8 cellular contexts compared by ENCODE assay signal in the genomic region with DNA sequence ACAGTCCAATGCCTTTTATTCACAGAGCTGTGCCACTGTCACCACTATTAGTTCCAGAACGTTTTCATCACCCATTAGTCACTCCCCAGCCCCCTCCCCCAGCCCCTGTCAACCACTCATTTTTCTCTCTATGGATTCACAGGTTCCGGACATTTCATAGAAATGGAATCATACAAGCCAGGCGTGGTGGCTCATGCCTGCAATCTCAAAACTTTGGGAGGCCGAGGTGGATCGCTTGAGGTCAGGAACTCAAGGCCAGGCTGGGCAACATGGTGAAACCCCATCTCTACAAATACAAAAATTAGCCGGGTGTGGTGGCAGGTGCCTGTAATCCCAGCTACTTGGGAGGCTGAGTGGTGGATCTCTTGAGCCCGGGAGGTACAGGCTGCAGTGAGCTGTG. TPM values are rescaled to one million over a fixed set of nuclear protein-coding genes. Genes with fewer than 3 reads are reported as not detected.
DNase-seq lines count a peak whose midpoint lies in the region; ATAC-seq, FAIRE-seq and TF ChIP-seq lines count a peak whose summit lies in the region.
"Had no signal": no experiment of that assay in that cellular context is flagged by ENCODE, and none has a peak within 500 bp of the region (broad histone marks: within the 10 kb centered on the region; RNA-seq: fewer than 3 reads in every experiment).

No MANE protein-coding gene starts in this region.

- peaks cover 4% of the 10 kb centered on the region for H3K36me3 Mint-ChIP-seq in astrocyte (ENCODE audit: low read depth, unreplicated experiment)

- H3K4me3 Mint-ChIP-seq in astrocyte (ENCODE audit: unreplicated experiment), result peak overlapping the region; percentile 95

- no peak overlapping the region for H4K8ac ChIP-seq in neuronal stem cell (ENCODE audit: low read depth, low read length)

- no peak overlapping the region for H2BK5ac ChIP-seq in neuronal stem cell (ENCODE audit: low read length)

- H3K27me3 Mint-ChIP-seq in astrocyte (ENCODE audit: low read depth, unreplicated experiment), result no peaks in the 10 kb centered on the region

- H3K27me3 ChIP-seq in DND-41 (ENCODE audit: insufficient read depth, low read length, poor library complexity) (no peaks in the 10 kb centered on the region), MG63 (no peaks in the 10 kb centered on the region), astrocyte (ENCODE audit: insufficient read depth, low read length) (no peaks in the 10 kb centered on the region), neuronal stem cell (ENCODE audit: control insufficient read depth in 3 of 3, insufficient read depth in 3 of 3, low read depth in 1 of 3, low read length in 3 of 3) (no peaks in the 10 kb centered on the region), BE2C (no peaks in the 10 kb centered on the region)
- H3K27me3 ChIP-seq: foreskin keratinocyte had no signal

- H3K36me3 ChIP-seq in DND-41 (ENCODE audit: insufficient read depth, low read length) (peaks cover 39% of the 10 kb centered on the region), MG63 (peaks cover 25% of the 10 kb centered on the region), astrocyte (ENCODE audit: insufficient read depth, low read length) (no peaks in the 10 kb centered on the region), neuronal stem cell (replicated peaks in 1 of 2; ENCODE audit: control insufficient read depth in 2 of 2, insufficient read depth in 2 of 2, low read length in 2 of 2) (peaks cover 5 to 21% of the 10 kb centered on the region in 2 donors), BE2C (peaks cover 22% of the 10 kb centered on the region)

- peak overlapping the region; percentile 48 for H3K27ac Mint-ChIP-seq in astrocyte (ENCODE audit: unreplicated experiment)

- H2AFZ ChIP-seq in DND-41 (ENCODE audit: low read depth, low read length) (peak overlapping the region; percentile 60), astrocyte (ENCODE audit: low read depth, low read length) (no peak overlapping the region), neuronal stem cell (ENCODE audit: low read length) (peak overlapping the region; percentile 42)

- H3K9me3 Mint-ChIP-seq in astrocyte (ENCODE audit: unreplicated experiment), result no peaks in the 10 kb centered on the region

- H3K4me1 Mint-ChIP-seq in astrocyte (ENCODE audit: low read depth, unreplicated experiment), result peaks cover 7% of the 10 kb centered on the region

- H2BK15ac ChIP-seq in neuronal stem cell (ENCODE audit: low read length), result no peak overlapping the region

- no peak overlapping the region for H2AK5ac ChIP-seq in neuronal stem cell (ENCODE audit: low read depth, low read length)

- H3K4me2 ChIP-seq in DND-41 (ENCODE audit: insufficient read depth, low read length) (peak overlapping the region; percentile 64), astrocyte (ENCODE audit: low read length) (peak overlapping the region; percentile 85), neuronal stem cell (ENCODE audit: insufficient read depth, low read length, poor library complexity, severe bottlenecking) (no peak overlapping the region)

- H3K4ac ChIP-seq in neuronal stem cell (ENCODE audit: low read length), result no peak overlapping the region

- no peak overlapping the region for H3K23ac ChIP-seq in neuronal stem cell (ENCODE audit: low read depth, low read length, poor library complexity)

- no peak overlapping the region for H2BK12ac ChIP-seq in neuronal stem cell (ENCODE audit: low read length)

- no peak for FAIRE-seq in astrocyte (lab: Jason Lieb, UNC)

- DNase-seq in DND-41 (no peak), MG63 (peak; percentile 36), astrocyte (ENCODE audit: low read depth) (no peak), neuronal stem cell (ENCODE audit: low spot score) (no peak), NCI-H2107 (lab: John Stamatoyannopoulos, UW) (no peak), BE2C (no peak)

- ATAC-seq in DND-41 (ENCODE audit: insufficient read depth, low read depth) (no peak), HG02610 (IDR thresholded peaks at IDR 0.05; ENCODE audit: unreplicated experiment) (no peak)

- H4K20me1 ChIP-seq in DND-41 (ENCODE audit: insufficient read depth, low read length), result peaks cover 27% of the 10 kb centered on the region
- H4K20me1 ChIP-seq in astrocyte (ENCODE audit: insufficient read depth, low read length), result peaks cover 29% of the 10 kb centered on the region

- H3K4me1 ChIP-seq in DND-41 (ENCODE audit: insufficient read depth, low read length) (peaks cover 34% of the 10 kb centered on the region), astrocyte (ENCODE audit: insufficient read depth, low read length) (peaks cover 8% of the 10 kb centered on the region), neuronal stem cell (ENCODE audit: control insufficient read depth in 2 of 2, insufficient read depth in 1 of 2, low read depth in 1 of 2, low read length in 2 of 2) (peaks cover 2 to 4% of the 10 kb centered on the region in 2 donors), BE2C (peaks cover 3% of the 10 kb centered on the region; the same call in 1 of the 2 replicates)

- H3K4me3 ChIP-seq in DND-41 (ENCODE audit: low read depth in 1 of 2, low read length in 2 of 2), result peak overlapping the region in 1 of 2 experiments; percentile 100; a peak in 2 of 4 replicates
- H3K4me3 ChIP-seq in MG63, result no peak overlapping the region
- H3K4me3 ChIP-seq in astrocyte (ENCODE audit: insufficient read depth, low read depth, low read length), result peak overlapping the region; percentile 35
- H3K4me3 ChIP-seq in neuronal stem cell (ENCODE audit: low read length in 2 of 2), result peak overlapping the region in 1 of 2 donors; percentile 29
- no peak overlapping the region for H3K4me3 ChIP-seq in BE2C (ENCODE audit: low read depth, low read length)

- H3K18ac ChIP-seq in neuronal stem cell (ENCODE audit: low read length), result no peak overlapping the region

- H4K91ac ChIP-seq in neuronal stem cell (ENCODE audit: low read depth, low read length, poor library complexity), result no peak overlapping the region

- no peak overlapping the region for H2BK120ac ChIP-seq in neuronal stem cell (ENCODE audit: low read depth, low read length)

- no CpG with 5 or more reads among the region's 7 CpGs for WGBS in neuronal stem cell (ENCODE audit: extremely low coverage in 2 of 2, insufficient read length in 2 of 2, insufficient replicate concordance in 1 of 2), 2 donors

- TF ChIP-seq CTCF in DND-41 (IDR thresholded peaks at IDR 0.05; ENCODE audit: borderline replicate concordance, extremely low read depth, low read length, poor library complexity, severe bottlenecking) (no peak), astrocyte (IDR thresholded peaks at IDR 0.05; ENCODE audit: insufficient read depth, low read depth, low read length) (no peak), BE2C (IDR thresholded peaks at IDR 0.05; ENCODE audit: low read depth, low read length) (no peak)

- H3K79me2 ChIP-seq in DND-41 (ENCODE audit: insufficient read depth, low read length) (peaks cover 41% of the 10 kb centered on the region), astrocyte (ENCODE audit: insufficient read depth, low read length) (peaks cover 41% of the 10 kb centered on the region)

- H3K79me1 ChIP-seq in neuronal stem cell (ENCODE audit: low read depth, low read length), result peaks cover 10% of the 10 kb centered on the region

- no peak overlapping the region for H3K14ac ChIP-seq in neuronal stem cell (ENCODE audit: low read length)

- H3K9ac ChIP-seq in DND-41 (ENCODE audit: low read depth, low read length) (peak overlapping the region; percentile 99), astrocyte (ENCODE audit: low read length) (peak overlapping the region; percentile 64), neuronal stem cell (ENCODE audit: low read depth, low read length, poor library complexity) (no peak overlapping the region)

- no peaks in the 10 kb centered on the region for H3K9me3 ChIP-seq in DND-41 (ENCODE audit: insufficient read depth, low read length, severe bottlenecking)
- H3K9me3 ChIP-seq in MG63, result no peaks in the 10 kb centered on the region
- H3K9me3 ChIP-seq in astrocyte (ENCODE audit: insufficient read depth, low read depth, low read length), result no peaks in the 10 kb centered on the region
- H3K9me3 ChIP-seq in neuronal stem cell (replicated peaks in 1 of 2; ENCODE audit: control insufficient read depth in 2 of 2, insufficient read depth in 1 of 2, low read depth in 1 of 2, low read length in 2 of 2), result no peaks in the 10 kb centered on the region
- no peaks in the 10 kb centered on the region; the same call in 1 of the 2 replicates for H3K9me3 ChIP-seq in BE2C

- 0 out of 2 replicates have a peak overlapping the region, but pooled peaks have one; percentile 39 for H3K27ac ChIP-seq in DND-41 (ENCODE audit: low read length)
- peak overlapping the region; percentile 64 for H3K27ac ChIP-seq in astrocyte (ENCODE audit: low read depth, low read length)
- no peak overlapping the region for H3K27ac ChIP-seq in neuronal stem cell (replicated peaks; ENCODE audit: low read length)
- H3K27ac ChIP-seq: foreskin keratinocyte had no signal

RNA-seq across cellular contexts. Expression of a gene that starts 0.8 kb away (rescaled TPM):
- 84.1 and 105 TPM in 2 replicates for total RNA-seq in MG63 (2014; rRNA removed; shearing (Covaris generic); ENCODE audit: low replicate concordance)
- total RNA-seq in astrocyte, result 50.7 and 51.9 TPM in 2 replicates
- 76.9 TPM for polyA plus RNA-seq in neuronal stem cell (2013, experiment 1 of 2)
- polyA plus RNA-seq in neuronal stem cell (2013, experiment 2 of 2), result 74.7 TPM
- 216 TPM for polyA plus RNA-seq in BE2C (2012; ENCODE audit: insufficient read depth, insufficient read length, low read depth)

RNA-seq across cellular contexts. Expression of a gene that starts 19.8 kb away (rescaled TPM):
- 55.7 and 68.7 TPM in 2 replicates for total RNA-seq in MG63 (2014; rRNA removed; shearing (Covaris generic); ENCODE audit: low replicate concordance)
- 32.0 and 38.7 TPM in 2 replicates for total RNA-seq in astrocyte
- polyA plus RNA-seq in neuronal stem cell (2013, experiment 1 of 2), result 7.8 TPM
- 7.6 TPM for polyA plus RNA-seq in neuronal stem cell (2013, experiment 2 of 2)
- polyA plus RNA-seq in BE2C (2012; ENCODE audit: insufficient read depth, insufficient read length, low read depth), result 147 TPM

RNA-seq across cellular contexts. Expression of a gene that starts 36.0 kb away (rescaled TPM):
- 0.22 and 2.1 TPM in 2 replicates for total RNA-seq in MG63 (2014; rRNA removed; shearing (Covaris generic); ENCODE audit: low replicate concordance)
- 16.5 and 18.9 TPM in 2 replicates for total RNA-seq in astrocyte
- polyA plus RNA-seq in neuronal stem cell (2013, experiment 1 of 2), result 7.6 TPM
- polyA plus RNA-seq in neuronal stem cell (2013, experiment 2 of 2), result 7.9 TPM
- 45.4 TPM for polyA plus RNA-seq in BE2C (2012; ENCODE audit: insufficient read depth, insufficient read length, low read depth)
